Comparison of ENCODE assay signal across 13 cellular contexts in genomic region chr3:123104550-123104949, GRCh38. TPM values are rescaled to one million over a fixed set of nuclear protein-coding genes. Genes with fewer than 3 reads are reported as not detected.
DNase-seq lines count a peak whose midpoint lies in the region; ATAC-seq and TF ChIP-seq lines count a peak whose summit lies in the region.
"Had no signal": no experiment of that assay in that cellular context is flagged by ENCODE, and none has a peak within 500 bp of the region (broad histone marks: within the 10 kb centered on the region; RNA-seq: fewer than 3 reads in every experiment).

No MANE protein-coding gene starts in this region.

- intact Hi-C loops in left ventricle myocardium superior (cut with micrococcal nuclease): no loop called here

- peaks cover 35% of the 10 kb centered on the region for H3K36me3 ChIP-seq in right atrium auricular region
- peaks cover 84% of the 10 kb centered on the region for H3K36me3 ChIP-seq in WERI-Rb-1

- H3K27me3 ChIP-seq in right atrium auricular region (no peaks in the 10 kb centered on the region), WERI-Rb-1 (ENCODE audit: insufficient read depth, low read depth, severe bottlenecking) (no peaks in the 10 kb centered on the region)
- H3K27me3 ChIP-seq: dorsolateral prefrontal cortex, upper lobe of left lung had no signal

- ATAC-seq in left ventricle myocardium superior (peak; percentile 73), HG02642 (IDR thresholded peaks at IDR 0.05; ENCODE audit: poor library complexity, unreplicated experiment) (no peak), GM19395 (IDR thresholded peaks at IDR 0.05; ENCODE audit: unreplicated experiment) (no peak)
- ATAC-seq: activated T-cell treated with anti-CD3 and anti-CD28 coated beads, Interleukin-2, amount 50 U/mL, for 4 hours had no signal

- TF ChIP-seq CTCF in right atrium auricular region (IDR thresholded peaks at IDR 0.05) (no peak), WERI-Rb-1 (IDR thresholded peaks at IDR 0.05; ENCODE audit: low read depth, low read length) (no peak)

- H3K4me3 ChIP-seq in right atrium auricular region (no peak overlapping the region), WERI-Rb-1 (ENCODE audit: low read depth, low read length) (no peak overlapping the region)
- H3K4me3 ChIP-seq: dorsolateral prefrontal cortex, upper lobe of left lung had no signal

- DNase-seq in left ventricle myocardium superior: no peak
- DNase-seq in right atrium auricular region (ENCODE audit: low spot score): no peak
- no peak for DNase-seq in WERI-Rb-1
- peak; percentile 35 for DNase-seq in glomerular visceral epithelial cell (ENCODE audit: extremely low spot score)
- DNase-seq in cerebellar nuclear complex (lab: John Stamatoyannopoulos, UW): no peak
- DNase-seq in activated CD4-positive, CD25-positive, alpha-beta regulatory T cell (lab: John Stamatoyannopoulos, UW): no peak
- DNase-seq: activated T-cell treated with anti-CD3 and anti-CD28 coated beads, Interleukin-2, amount 50 U/mL, for 4 hours; NCI-H774; T1000; upper lobe of left lung had no signal

- H3K27ac ChIP-seq in right atrium auricular region (no peak overlapping the region), WERI-Rb-1 (peak overlapping the region; percentile 59)
- H3K27ac ChIP-seq: upper lobe of left lung had no signal

- H3K9me3 ChIP-seq in right atrium auricular region (no peaks in the 10 kb centered on the region), WERI-Rb-1 (ENCODE audit: severe bottlenecking) (no peaks in the 10 kb centered on the region)
- H3K9me3 ChIP-seq: upper lobe of left lung had no signal

- peaks cover 0 to 7% of the 10 kb centered on the region in 2 donors for H3K4me1 ChIP-seq in right atrium auricular region

RNA-seq across cellular contexts. Expression of gene PDIA5, which starts 37.7 kb away (rescaled TPM):
- total RNA-seq in left ventricle myocardium superior (4.8 TPM), right atrium auricular region (1 to 10 TPM; 8.0 to 9.0 TPM)
